34 cellular contexts compared by ENCODE assay signal in genomic region chr15:77121599-77121998, GRCh38.
"Had no signal": no experiment of that assay in that cellular context is flagged by ENCODE, and none has a peak within 500 bp of the region (broad histone marks: within the 10 kb centered on the region; RNA-seq: fewer than 3 reads in every experiment).

No MANE protein-coding gene starts in this region.

- H3K9me3 ChIP-seq: MG63 had no signal

- H3K4me3 ChIP-seq: MG63 had no signal

- DNase-seq: Karpas-422, Kasumi-1, MG63, MV-4-11, NCI-H1048, NCI-H1092, NCI-H1092 treated with DMSO at 0.1 percent for 48 hours, NCI-H1105, NCI-H1105 treated with DMSO at 0.1 percent for 48 hours, NCI-H1417, NCI-H1417 treated with DMSO at 0.1 percent for 48 hours, NCI-H1436, NCI-H1436 treated with DMSO at 0.1 percent for 48 hours, NCI-H1694, NCI-H1694 treated with DMSO at 0.1 percent for 48 hours, NCI-H187, NCI-H187 treated with DMSO at 0.1 percent for 48 hours, NCI-H1930, NCI-H2029, NCI-H2029 treated with DMSO at 0.1 percent for 48 hours, NCI-H2081, NCI-H2081 treated with DMSO at 0.1 percent for 48 hours, NCI-H2107, NCI-H2171, NCI-H2171 treated with DMSO at 0.1 percent for 48 hours, NCI-H2227 treated with DMSO at 0.1 percent for 48 hours, NCI-H226, NCI-H345, NCI-H446, NCI-H446 treated with DMSO at 0.1 percent for 48 hours, NCI-H510A, NCI-H510A treated with DMSO at 0.1 percent for 48 hours, NCI-H524, NCI-H524 treated with DMSO at 0.1 percent for 48 hours had no signal

- H3K27me3 ChIP-seq: MG63 had no signal
